In genomic region chr14:74825008-74825407, GRCh38 we compare ENCODE assay signal across 17 cellular contexts. TPM values are rescaled to one million over a fixed set of nuclear protein-coding genes. Genes with fewer than 3 reads are reported as not detected.
DNase-seq lines count a peak whose midpoint lies in the region; ATAC-seq, FAIRE-seq and TF ChIP-seq lines count a peak whose summit lies in the region.
"Had no signal": no experiment of that assay in that cellular context is flagged by ENCODE, and none has a peak within 500 bp of the region (broad histone marks: within the 10 kb centered on the region; RNA-seq: fewer than 3 reads in every experiment).

No MANE protein-coding gene starts in this region.

- H3K36me3 ChIP-seq in breast epithelium (peaks cover 9% of the 10 kb centered on the region), fibroblast of lung (ENCODE audit: control insufficient read depth, insufficient read depth, low read length) (peaks cover 3% of the 10 kb centered on the region), colonic mucosa (no peaks in the 10 kb centered on the region), small intestine (ENCODE audit: control insufficient read depth in 2 of 2, insufficient read depth in 2 of 2, low read length in 2 of 2) (peaks cover 5 to 10% of the 10 kb centered on the region in 2 donors)

- intact Hi-C loops in MCF 10A (cut with micrococcal nuclease) (no loop called here), breast epithelium (cut with DNase I; ENCODE audit: low total_unique reads) (no loop called here), colonic mucosa (cut with DNase I) (no loop called here)

- H3K27me3 ChIP-seq in breast epithelium (no peaks in the 10 kb centered on the region), fibroblast of lung (ENCODE audit: control insufficient read depth, insufficient read depth, low read length) (no peaks in the 10 kb centered on the region), colonic mucosa (no peaks in the 10 kb centered on the region), small intestine (ENCODE audit: control insufficient read depth in 2 of 2, insufficient read depth in 2 of 2, low read length in 2 of 2) (no peaks in the 10 kb centered on the region)
- H3K27me3 ChIP-seq: dorsolateral prefrontal cortex had no signal

- H3K9me3 Mint-ChIP-seq in MCF 10A (ENCODE audit: unreplicated experiment): no peaks in the 10 kb centered on the region
- no peaks in the 10 kb centered on the region for H3K9me3 Mint-ChIP-seq in activated naive CD4-positive, alpha-beta T cell treated with anti-CD3 and anti-CD28 coated beads, Interleukin-2, amount 50 U/mL, for 72 hours
- H3K9me3 Mint-ChIP-seq: activated naive CD8-positive, alpha-beta T cell treated with anti-CD3 and anti-CD28 coated beads, Interleukin-2, amount 50 U/mL, for 24 hours had no signal

- FAIRE-seq in small intestine (lab: Jason Lieb, UNC): no peak
- FAIRE-seq: urothelium cell line had no signal

- no peak for TF ChIP-seq CTCF in MCF 10A (IDR thresholded peaks at IDR 0.05; ENCODE audit: unreplicated experiment)
- no peak for TF ChIP-seq CTCF in breast epithelium (IDR thresholded peaks at IDR 0.05)
- no peak for TF ChIP-seq CTCF in fibroblast of lung (conservative IDR thresholded peaks at IDR 0.05 in 1 of 2, IDR thresholded peaks at IDR 0.05 in 1 of 2; ENCODE audit: low read depth in 1 of 2, low read length in 2 of 2)
- TF ChIP-seq CTCF in colonic mucosa (IDR thresholded peaks at IDR 0.05): no peak

- no peak for ATAC-seq in activated naive CD4-positive, alpha-beta T cell treated with anti-CD3 and anti-CD28 coated beads, Interleukin-2, amount 50 U/mL, for 72 hours
- ATAC-seq: activated naive CD8-positive, alpha-beta T cell treated with anti-CD3 and anti-CD28 coated beads, Interleukin-2, amount 50 U/mL, for 24 hours had no signal

- H3K4me1 ChIP-seq in breast epithelium (no peaks in the 10 kb centered on the region), fibroblast of lung (ENCODE audit: control insufficient read depth, extremely low read depth, insufficient read depth, low read length) (peaks cover 5% of the 10 kb centered on the region), colonic mucosa (no peaks in the 10 kb centered on the region), small intestine (ENCODE audit: control insufficient read depth in 2 of 2, insufficient read depth in 1 of 2, low read depth in 1 of 2, low read length in 1 of 2) (no peaks in the 10 kb centered on the region)

- no peaks in the 10 kb centered on the region for H3K4me1 Mint-ChIP-seq in MCF 10A (ENCODE audit: insufficient read depth, unreplicated experiment)

- no peaks in the 10 kb centered on the region for H3K9me3 ChIP-seq in breast epithelium
- no peaks in the 10 kb centered on the region for H3K9me3 ChIP-seq in fibroblast of lung (ENCODE audit: control insufficient read depth, insufficient read depth, low read depth, low read length)
- no peaks in the 10 kb centered on the region for H3K9me3 ChIP-seq in colonic mucosa
- H3K9me3 ChIP-seq in small intestine (ENCODE audit: control insufficient read depth, low read depth): no peaks in the 10 kb centered on the region

- BruUV-seq in MCF 10A (replicated peaks; lab: Mats Ljungman, UMichigan): no TSS peak

- WGBS in small intestine, 3 donors: 77 to 85% (median 83%) methylated on average over 1 of the region's 1 CpG

- DNase-seq in MCF 10A (ENCODE audit: unreplicated experiment): peak; percentile 5
- DNase-seq in breast epithelium (ENCODE audit: low spot score in 2 of 2): no peak
- peak; percentile 37 for DNase-seq in RPMI7951 (ENCODE audit: low read depth)
- DNase-seq in fibroblast of lung (ENCODE audit: low read depth in 2 of 2): peak; percentile 56 to 70
- DNase-seq in COR-L47 (lab: John Stamatoyannopoulos, UW): no peak
- DNase-seq in colonic mucosa: no peak
- DNase-seq in small intestine: no peak
- no peak for DNase-seq in activated naive CD4-positive, alpha-beta T cell treated with anti-CD3 and anti-CD28 coated beads, Interleukin-2, amount 50 U/mL, for 72 hours (ENCODE audit: low spot score in 2 of 2)
- DNase-seq: activated naive CD8-positive, alpha-beta T cell treated with anti-CD3 and anti-CD28 coated beads, Interleukin-2, amount 50 U/mL, for 24 hours; dorsolateral prefrontal cortex; hippocampal formation; NCI-H1436 treated with DMSO at 0.1 percent for 48 hours; NCI-H510A; occipital lobe; SHP77 treated with DMSO at 0.1 percent for 48 hours had no signal

- H3K4me3 ChIP-seq in breast epithelium: no peak overlapping the region
- H3K4me3 ChIP-seq in fibroblast of lung (replicated peaks in 1 of 4; ENCODE audit: control extremely low read depth in 1 of 4, insufficient read depth in 1 of 4, low read depth in 3 of 4, low read length in 4 of 4): no peak overlapping the region
- H3K4me3 ChIP-seq in colonic mucosa: no peak overlapping the region
- no peak overlapping the region for H3K4me3 ChIP-seq in small intestine (ENCODE audit: low read depth in 1 of 2, low read length in 2 of 2)
- H3K4me3 ChIP-seq: dorsolateral prefrontal cortex, lung had no signal

- H3K4me3 Mint-ChIP-seq in MCF 10A (ENCODE audit: unreplicated experiment): no peak overlapping the region
- H3K4me3 Mint-ChIP-seq: activated naive CD8-positive, alpha-beta T cell treated with anti-CD3 and anti-CD28 coated beads, Interleukin-2, amount 50 U/mL, for 24 hours had no signal

- POLR2A ChIA-PET in MCF 10A (lab: Yijun Ruan, JAX): interaction anchor here (0.5 kb wide), 1 partner anchor 9 kb away, joined by 5 read pairs; no protein-coding TSS in a partner anchor

- no peak overlapping the region for H3K9ac ChIP-seq in fibroblast of lung (ENCODE audit: insufficient read depth, low read length)
- H3K9ac ChIP-seq in colonic mucosa (ENCODE audit: low read depth in 2 of 2, low read length in 2 of 2): no peak overlapping the region

- H3K36me3 Mint-ChIP-seq in MCF 10A (ENCODE audit: insufficient read depth, unreplicated experiment): peaks cover 34% of the 10 kb centered on the region
- H3K36me3 Mint-ChIP-seq in activated naive CD4-positive, alpha-beta T cell treated with anti-CD3 and anti-CD28 coated beads, Interleukin-2, amount 50 U/mL, for 72 hours: peaks cover 16 to 20% of the 10 kb centered on the region in 2 donors

- no peaks in the 10 kb centered on the region for H3K27me3 Mint-ChIP-seq in MCF 10A (ENCODE audit: insufficient read depth, unreplicated experiment)
- H3K27me3 Mint-ChIP-seq: activated naive CD8-positive, alpha-beta T cell treated with anti-CD3 and anti-CD28 coated beads, Interleukin-2, amount 50 U/mL, for 24 hours had no signal

- CTCF ChIA-PET in MCF 10A (lab: Yijun Ruan, JAX): no interaction called here

- H4K20me1 ChIP-seq in fibroblast of lung (ENCODE audit: control insufficient read depth, extremely low read depth, insufficient read depth, low read length): no peaks in the 10 kb centered on the region

- H3K27ac ChIP-seq in breast epithelium (no peak overlapping the region), fibroblast of lung (ENCODE audit: insufficient read depth, low read length) (peak overlapping the region; percentile 34), colonic mucosa (no peak overlapping the region), small intestine (ENCODE audit: low read depth in 1 of 2, low read length in 1 of 2) (no peak overlapping the region)
- H3K27ac ChIP-seq: dorsolateral prefrontal cortex had no signal

- no peak overlapping the region for H3K4me2 ChIP-seq in fibroblast of lung (ENCODE audit: extremely low read depth, insufficient read depth, low read length)

- no peak overlapping the region for H3K27ac Mint-ChIP-seq in MCF 10A (ENCODE audit: low read depth, unreplicated experiment)
- no peak overlapping the region for H3K27ac Mint-ChIP-seq in activated naive CD4-positive, alpha-beta T cell treated with anti-CD3 and anti-CD28 coated beads, Interleukin-2, amount 50 U/mL, for 72 hours
- H3K27ac Mint-ChIP-seq: activated naive CD8-positive, alpha-beta T cell treated with anti-CD3 and anti-CD28 coated beads, Interleukin-2, amount 50 U/mL, for 24 hours had no signal

- H3K79me2 ChIP-seq in fibroblast of lung (ENCODE audit: control insufficient read depth, insufficient read depth, low read length): no peaks in the 10 kb centered on the region

- no peak for TF ChIP-seq POLR2A in breast epithelium (IDR thresholded peaks at IDR 0.05)

- H2AFZ ChIP-seq in fibroblast of lung (ENCODE audit: low read length): no peak overlapping the region

RNA-seq across cellular contexts. Expression of gene PROX2, which starts 50.9 kb away (rescaled TPM):
- total RNA-seq in MCF 10A (2022): not detected in 2 replicates
- not detected for total RNA-seq in breast epithelium
- not detected in 2 replicates for total RNA-seq in RPMI7951 (2014; rRNA removed; shearing (Covaris generic))
- total RNA-seq in fibroblast of lung: not detected in 2 replicates
- polyA plus RNA-seq in fibroblast of lung: 0.01 TPM in 1 of 2 replicates, not detected in the other
- polyA plus RNA-seq in fibroblast of lung (2012): not detected in 2 replicates
- not detected in 2 replicates for polyA minus RNA-seq in fibroblast of lung (ENCODE audit: low replicate concordance)
- total RNA-seq in colonic mucosa: not detected
- not detected for polyA plus RNA-seq in small intestine
- total RNA-seq in activated naive CD4-positive, alpha-beta T cell treated with anti-CD3 and anti-CD28 coated beads, Interleukin-2, amount 50 U/mL, for 72 hours: under 1 TPM; 0.23 to 0.93 TPM
- total RNA-seq: occipital lobe had no signal

RNA-seq across cellular contexts. Expression of gene DLST, which starts 56.7 kb away (rescaled TPM):
- 114 and 139 TPM in 2 replicates for total RNA-seq in MCF 10A (2022)
- total RNA-seq in breast epithelium: 100 to 1,000 TPM in 1 of 3 donors, 10 to 100 TPM in 2; 73.4 to 104 (median 76.1) TPM
- total RNA-seq in RPMI7951 (2014; rRNA removed; shearing (Covaris generic)): 38.2 and 45.3 TPM in 2 replicates
- total RNA-seq in fibroblast of lung: 47.0 and 95.3 TPM in 2 replicates
- 214 and 236 TPM in 2 replicates for polyA plus RNA-seq in fibroblast of lung
- polyA plus RNA-seq in fibroblast of lung (2012): 108 and 115 TPM in 2 replicates
- polyA minus RNA-seq in fibroblast of lung (ENCODE audit: low replicate concordance): 204 and 217 TPM in 2 replicates
- total RNA-seq in colonic mucosa: 100 to 1,000 TPM; 148 to 149 TPM
- 100 to 1,000 TPM in 2 of 3 donors, 10 to 100 TPM in 1; 95.2 to 110 (median 101) TPM for polyA plus RNA-seq in small intestine
- 100 to 1,000 TPM; 125 to 135 TPM for total RNA-seq in activated naive CD4-positive, alpha-beta T cell treated with anti-CD3 and anti-CD28 coated beads, Interleukin-2, amount 50 U/mL, for 72 hours

Comparison
In these comparisons a context has a peak if more than half of its experiments do, and no peak if none do; other contexts are left out.
1. DNase-seq: peak in MCF 10A (single experiment), RPMI7951 (single experiment) and fibroblast of lung (2 of 2); none in breast epithelium (0 of 2), COR-L47 (single experiment), colonic mucosa (single experiment), small intestine (single experiment) and activated naive CD4-positive, alpha-beta T cell treated with anti-CD3 and anti-CD28 coated beads, Interleukin-2, amount 50 U/mL, for 72 hours (0 of 2).